Comparison of ENCODE assay signal across 8 cellular contexts in genomic region chr15:31708703-31709318, GRCh38.
DNase-seq lines count a peak whose midpoint lies in the region; ATAC-seq and TF ChIP-seq lines count a peak whose summit lies in the region.
"Not testable (repeated sequence)": the region's sequence is repeated elsewhere in the genome, so short reads cannot be mapped to it uniquely, and the experiment has no call there.

No MANE protein-coding gene starts in this region.

- not testable (repeated sequence) for H3K27me3 Mint-ChIP-seq in WTC11 (ENCODE audit: low read depth); naive thymus-derived CD4-positive, alpha-beta T cell

- not testable (repeated sequence) for DNase-seq in WTC11 (ENCODE audit: low spot score); naive thymus-derived CD4-positive, alpha-beta T cell

- not testable (repeated sequence) for TF ChIP-seq CTCF in WTC11 (IDR thresholded peaks at IDR 0.05)

- not testable (repeated sequence) for H3K36me3 ChIP-seq in naive thymus-derived CD4-positive, alpha-beta T cell (ENCODE audit: control insufficient read depth in 2 of 3, insufficient read depth in 3 of 3, low read length in 3 of 3)

- POLR2A ChIA-PET in WTC11 (lab: Charles Lee); naive thymus-derived CD4-positive, alpha-beta T cell (lab: Charles Lee): not testable (repeated sequence)

- ATAC-seq in GM18498 (IDR thresholded peaks at IDR 0.05; ENCODE audit: unreplicated experiment) (peak; percentile 73), GM19023 (IDR thresholded peaks at IDR 0.05; ENCODE audit: unreplicated experiment) (peak; percentile 84), GM21367 (IDR thresholded peaks at IDR 0.05; ENCODE audit: unreplicated experiment) (peak; percentile 60), HG02588 (IDR thresholded peaks at IDR 0.05; ENCODE audit: unreplicated experiment) (peak; percentile 82), HG03025 (IDR thresholded peaks at IDR 0.05; ENCODE audit: low FRiP score, unreplicated experiment) (peak; percentile 65), HG03378 (IDR thresholded peaks at IDR 0.05; ENCODE audit: unreplicated experiment) (peak; percentile 78), WTC11 (peak; percentile 66)
- peak; percentile 50 for ATAC-seq in naive thymus-derived CD4-positive, alpha-beta T cell

- CTCF ChIA-PET in WTC11 (lab: Charles Lee); naive thymus-derived CD4-positive, alpha-beta T cell (lab: Charles Lee): not testable (repeated sequence)

- H3K36me3 Mint-ChIP-seq in WTC11; naive thymus-derived CD4-positive, alpha-beta T cell: not testable (repeated sequence)

- H3K9me3 Mint-ChIP-seq in WTC11; naive thymus-derived CD4-positive, alpha-beta T cell: not testable (repeated sequence)

- H3K4me3 ChIP-seq in naive thymus-derived CD4-positive, alpha-beta T cell (ENCODE audit: low read length), result not testable (repeated sequence)

- not testable (repeated sequence) for H3K9me3 ChIP-seq in naive thymus-derived CD4-positive, alpha-beta T cell (ENCODE audit: control insufficient read depth in 2 of 3, low read length in 3 of 3)

- H3K27ac Mint-ChIP-seq in WTC11; naive thymus-derived CD4-positive, alpha-beta T cell: not testable (repeated sequence)

- not testable (repeated sequence) for H3K4me1 Mint-ChIP-seq in WTC11; naive thymus-derived CD4-positive, alpha-beta T cell

- H3K27ac ChIP-seq in naive thymus-derived CD4-positive, alpha-beta T cell (ENCODE audit: low read depth, low read length), result not testable (repeated sequence)

- intact Hi-C loops in naive thymus-derived CD4-positive, alpha-beta T cell (cut with micrococcal nuclease), result not testable (repeated sequence)

- H3K27me3 ChIP-seq in naive thymus-derived CD4-positive, alpha-beta T cell (ENCODE audit: control insufficient read depth in 2 of 2, insufficient read depth in 2 of 2, low read length in 2 of 2), result not testable (repeated sequence)

- H3K4me3 Mint-ChIP-seq in WTC11; naive thymus-derived CD4-positive, alpha-beta T cell: not testable (repeated sequence)

- H3K4me1 ChIP-seq in naive thymus-derived CD4-positive, alpha-beta T cell (ENCODE audit: control insufficient read depth in 2 of 2, insufficient read depth in 2 of 2, low read length in 2 of 2), result not testable (repeated sequence)
